In genomic region chr11:32870676-32871075, GRCh38 we compare ENCODE assay signal across 9 cellular contexts. TPM values are rescaled to one million over a fixed set of nuclear protein-coding genes. Genes with fewer than 3 reads are reported as not detected.
DNase-seq lines count a peak whose midpoint lies in the region; ATAC-seq, FAIRE-seq and TF ChIP-seq lines count a peak whose summit lies in the region.
"Had no signal": no experiment of that assay in that cellular context is flagged by ENCODE, and none has a peak within 500 bp of the region (broad histone marks: within the 10 kb centered on the region; RNA-seq: fewer than 3 reads in every experiment).

No MANE protein-coding gene starts in this region.

- WGBS in heart left ventricle, 4 donors: 46 to 59% (median 54%) methylated on average over 2 of the region's 2 CpGs
- WGBS in small intestine, 3 donors: 61 to 71% (median 61%) methylated on average over 2 of the region's 2 CpGs
- 63% methylated on average over 2 of the region's 2 CpGs for WGBS in mesenchymal stem cell

- TF ChIP-seq POLR2A in heart left ventricle (IDR thresholded peaks at IDR 0.05): no peak

- H2BK5ac ChIP-seq in mesenchymal stem cell (ENCODE audit: low read depth, low read length, poor library complexity, severe bottlenecking): no peak overlapping the region

- H3K18ac ChIP-seq in mesenchymal stem cell (ENCODE audit: low read depth in 1 of 2, low read length in 2 of 2): no peak overlapping the region

- H3K36me3 ChIP-seq in heart left ventricle (no peaks in the 10 kb centered on the region), RWPE2 (ENCODE audit: low read depth) (no peaks in the 10 kb centered on the region), small intestine (ENCODE audit: control insufficient read depth in 2 of 2, insufficient read depth in 2 of 2, low read length in 2 of 2) (no peaks in the 10 kb centered on the region), mesenchymal stem cell (ENCODE audit: control insufficient read depth in 1 of 2, insufficient read depth in 2 of 2, low read depth in 1 of 2, low read length in 2 of 2) (no peaks in the 10 kb centered on the region)
- H3K36me3 ChIP-seq: uterus had no signal

- H4K91ac ChIP-seq in mesenchymal stem cell (ENCODE audit: low read length): no peak overlapping the region

- H3K4me1 ChIP-seq in heart left ventricle (no peaks in the 10 kb centered on the region), RWPE2 (ENCODE audit: insufficient read depth, poor library complexity, severe bottlenecking) (no peaks in the 10 kb centered on the region), small intestine (ENCODE audit: control insufficient read depth in 2 of 2, insufficient read depth in 1 of 2, low read depth in 1 of 2, low read length in 1 of 2) (no peaks in the 10 kb centered on the region), mesenchymal stem cell (ENCODE audit: control insufficient read depth, insufficient read depth, low read depth, low read length) (no peaks in the 10 kb centered on the region)
- H3K4me1 ChIP-seq: uterus had no signal

- H2AFZ ChIP-seq in mesenchymal stem cell (ENCODE audit: low read depth, low read length): no peak overlapping the region

- H3K27ac Mint-ChIP-seq in endothelial cell (ENCODE audit: unreplicated experiment): no peak overlapping the region
- H3K27ac Mint-ChIP-seq in type B pancreatic cell: no peak overlapping the region

- H3K4me2 ChIP-seq in mesenchymal stem cell (ENCODE audit: low read length, poor library complexity, severe bottlenecking): no peak overlapping the region

- H2BK120ac ChIP-seq in mesenchymal stem cell (ENCODE audit: low read depth, low read length): no peak overlapping the region

- FAIRE-seq in small intestine (lab: Jason Lieb, UNC): no peak

- H3K36me3 Mint-ChIP-seq in endothelial cell (ENCODE audit: low read depth, unreplicated experiment) (no peaks in the 10 kb centered on the region), type B pancreatic cell (no peaks in the 10 kb centered on the region)

- H3K4me1 Mint-ChIP-seq in endothelial cell (ENCODE audit: unreplicated experiment) (no peaks in the 10 kb centered on the region), type B pancreatic cell (ENCODE audit: unreplicated experiment) (no peaks in the 10 kb centered on the region)

- DNase-seq in heart left ventricle (no peak), Right ventricle myocardium superior (no peak), RWPE2 (ENCODE audit: low spot score) (no peak), endothelial cell (ENCODE audit: low spot score) (peak; percentile 41), type B pancreatic cell (ENCODE audit: extremely low spot score, unreplicated experiment) (no peak), small intestine (no peak), mesenchymal stem cell (no peak)

- no peak overlapping the region for H3K14ac ChIP-seq in mesenchymal stem cell (ENCODE audit: low read length in 2 of 2)

- no peaks in the 10 kb centered on the region for H3K27me3 Mint-ChIP-seq in endothelial cell (ENCODE audit: unreplicated experiment)
- H3K27me3 Mint-ChIP-seq in type B pancreatic cell: peaks cover 11% of the 10 kb centered on the region

- H3K4me3 Mint-ChIP-seq in endothelial cell (ENCODE audit: unreplicated experiment) (no peak overlapping the region), type B pancreatic cell (no peak overlapping the region)

- H3K27me3 ChIP-seq in heart left ventricle (no peaks in the 10 kb centered on the region), RWPE2 (ENCODE audit: insufficient read depth, poor library complexity, severe bottlenecking) (no peaks in the 10 kb centered on the region), small intestine (ENCODE audit: control insufficient read depth in 2 of 2, insufficient read depth in 2 of 2, low read length in 2 of 2) (no peaks in the 10 kb centered on the region), mesenchymal stem cell (ENCODE audit: control insufficient read depth in 1 of 2, insufficient read depth in 1 of 2, low read length in 2 of 2) (peaks cover 6 to 7% of the 10 kb centered on the region in 2 experiments)
- H3K27me3 ChIP-seq: uterus had no signal

- no peak overlapping the region for H3K4ac ChIP-seq in mesenchymal stem cell (ENCODE audit: low read depth in 1 of 2, low read length in 2 of 2)

- no peaks in the 10 kb centered on the region for H3K79me1 ChIP-seq in mesenchymal stem cell (replicated peaks; ENCODE audit: low read length, poor library complexity, severe bottlenecking)

- H2BK12ac ChIP-seq in mesenchymal stem cell (ENCODE audit: low read length in 2 of 2): no peak overlapping the region

- H3K9me3 Mint-ChIP-seq in endothelial cell (ENCODE audit: unreplicated experiment) (no peaks in the 10 kb centered on the region), type B pancreatic cell (no peaks in the 10 kb centered on the region)

- H3K27ac ChIP-seq in heart left ventricle (no peak overlapping the region), RWPE2 (ENCODE audit: poor library complexity, severe bottlenecking) (no peak overlapping the region), small intestine (ENCODE audit: low read depth in 1 of 2, low read length in 1 of 2) (no peak overlapping the region), mesenchymal stem cell (ENCODE audit: low read length, poor library complexity, severe bottlenecking) (no peak overlapping the region)
- H3K27ac ChIP-seq: uterus had no signal

- H3K9me3 ChIP-seq in heart left ventricle: peaks cover 0 to 5% (median 0%) of the 10 kb centered on the region in 12 donors
- H3K9me3 ChIP-seq in RWPE2 (ENCODE audit: severe bottlenecking): no peaks in the 10 kb centered on the region
- H3K9me3 ChIP-seq in small intestine (ENCODE audit: control insufficient read depth, low read depth): no peaks in the 10 kb centered on the region
- peaks cover 4% of the 10 kb centered on the region for H3K9me3 ChIP-seq in mesenchymal stem cell (ENCODE audit: control insufficient read depth, low read length)
- H3K9me3 ChIP-seq: uterus had no signal

- H2BK15ac ChIP-seq in mesenchymal stem cell (ENCODE audit: low read depth, poor library complexity, severe bottlenecking): no peak overlapping the region

- ATAC-seq in heart left ventricle: no peak
- ATAC-seq in Right ventricle myocardium superior (ENCODE audit: poor library complexity): no peak
- ATAC-seq in RWPE2 (ENCODE audit: low read depth): peak; percentile 58; the same call in 2 of the 3 replicates
- no peak for ATAC-seq in HG02759 (IDR thresholded peaks at IDR 0.05; ENCODE audit: unreplicated experiment)

- intact Hi-C loops in heart left ventricle (cut with DNase I): no loop called here
- intact Hi-C loops in Right ventricle myocardium superior (cut with DNase I): no loop called here

- H3K9ac ChIP-seq in mesenchymal stem cell (ENCODE audit: low read length): no peak overlapping the region

- H4K8ac ChIP-seq in mesenchymal stem cell (ENCODE audit: low read length): no peak overlapping the region

- no peak overlapping the region for H3K23ac ChIP-seq in mesenchymal stem cell (ENCODE audit: low read length in 2 of 2)

- TF ChIP-seq CTCF in heart left ventricle (IDR thresholded peaks at IDR 0.05) (peak in 7 of 12 donors; percentile 11 to 35 (median 25)), RWPE2 (IDR thresholded peaks at IDR 0.05; ENCODE audit: poor library complexity, severe bottlenecking) (peak; percentile 42), endothelial cell (IDR thresholded peaks at IDR 0.05; ENCODE audit: unreplicated experiment) (peak; percentile 37), type B pancreatic cell (conservative IDR thresholded peaks at IDR 0.05) (peak; percentile 54)

- no peak overlapping the region for H3K4me3 ChIP-seq in heart left ventricle
- no peak overlapping the region for H3K4me3 ChIP-seq in RWPE2 (ENCODE audit: severe bottlenecking)
- no peak overlapping the region for H3K4me3 ChIP-seq in small intestine (ENCODE audit: low read depth in 1 of 2, low read length in 2 of 2)
- no peak overlapping the region for H3K4me3 ChIP-seq in mesenchymal stem cell (ENCODE audit: insufficient read depth in 1 of 2, low read depth in 1 of 2, low read length in 2 of 2)
- H3K4me3 ChIP-seq: uterus had no signal

- no peak overlapping the region for H2AK5ac ChIP-seq in mesenchymal stem cell (ENCODE audit: low read length, severe bottlenecking)

RNA-seq across cellular contexts. Expression of gene QSER1, which starts 21.9 kb away (rescaled TPM):
- total RNA-seq in heart left ventricle (10 to 100 TPM; 14.7 to 25.3 (median 19.4) TPM), Right ventricle myocardium superior (13.3 TPM), endothelial cell (ENCODE audit: unreplicated experiment) (57.4 TPM), type B pancreatic cell (ENCODE audit: low replicate concordance) (29.4 and 54.4 TPM in 2 replicates)
- polyA plus RNA-seq in heart left ventricle (1 to 10 TPM; 2.1 to 5.9 TPM), small intestine (1 to 10 TPM; 1.4 to 4.7 (median 1.8) TPM)
- 12.6 TPM for polyA plus RNA-seq in mesenchymal stem cell (2013, experiment 1 of 2)
- polyA plus RNA-seq in mesenchymal stem cell (2013, experiment 2 of 2): 12.4 TPM

RNA-seq across cellular contexts. Expression of gene PRRG4, which starts 40.9 kb away (rescaled TPM):
- total RNA-seq in heart left ventricle (1 to 10 TPM in 2 of 9 donors, under 1 TPM in 7; 0.12 to 1.4 (median 0.39) TPM), Right ventricle myocardium superior (0.59 TPM), endothelial cell (ENCODE audit: unreplicated experiment) (not detected), type B pancreatic cell (ENCODE audit: low replicate concordance) (6.0 and 18.8 TPM in 2 replicates)
- polyA plus RNA-seq in heart left ventricle (under 1 TPM; 0.14 to 0.57 TPM), small intestine (10 to 100 TPM in 1 of 3 donors, 1 to 10 TPM in 2; 5.1 to 11.2 (median 7.6) TPM)
- polyA plus RNA-seq in mesenchymal stem cell (2013, experiment 1 of 2): 0.37 TPM
- polyA plus RNA-seq in mesenchymal stem cell (2013, experiment 2 of 2): 0.48 TPM
